ENCODE assay signal across 1 cellular context in genomic region chr9:125246261-125246667, GRCh38.
TF ChIP-seq lines count a peak whose summit lies in the region.

No MANE protein-coding gene starts in this region.

TF ChIP-seq in IMR-90, 13 proteins besides CTCF, POLR2A, EP300 and RAD21 (continued from another document):
- TF ChIP-seq NFE2L2 (IDR thresholded peaks at IDR 0.05; ENCODE audit: low read depth, low read length) (no peak), FOS (IDR thresholded peaks at IDR 0.05; ENCODE audit: low read depth, low read length) (no peak)
